8 cellular contexts compared by ENCODE assay signal in genomic region chr21:25350056-25350455, GRCh38.
DNase-seq lines count a peak whose midpoint lies in the region; ATAC-seq and TF ChIP-seq lines count a peak whose summit lies in the region.

No MANE protein-coding gene starts in this region.

- H4K20me1 ChIP-seq in neural progenitor cell (ENCODE audit: low read depth): no peaks in the 10 kb centered on the region

- DNase-seq in GM10266 (ENCODE audit: extremely low spot score): no peak
- DNase-seq in KG1 (lab: John Stamatoyannopoulos, UW): peak; percentile 13
- peak in 1 of 2 donors; percentile 46 for DNase-seq in activated naive CD4-positive, alpha-beta T cell treated with anti-CD3 and anti-CD28 coated beads, Interleukin-2, amount 50 U/mL, for 72 hours (ENCODE audit: low spot score in 2 of 2)
- peak; percentile 43 for DNase-seq in neural progenitor cell (ENCODE audit: low spot score)
- DNase-seq in prostate gland (ENCODE audit: low spot score): no peak

- no peak overlapping the region for H3K4me2 ChIP-seq in neural progenitor cell

- H3K79me2 ChIP-seq in neural progenitor cell (ENCODE audit: low read depth): no peaks in the 10 kb centered on the region

- H3K9me3 Mint-ChIP-seq in activated naive CD4-positive, alpha-beta T cell treated with anti-CD3 and anti-CD28 coated beads, Interleukin-2, amount 50 U/mL, for 72 hours: no peaks in the 10 kb centered on the region
- H3K9me3 Mint-ChIP-seq in neural progenitor cell: peaks cover 10% of the 10 kb centered on the region

- H3K4me3 Mint-ChIP-seq in neural progenitor cell: no peak overlapping the region

- H3K27me3 ChIP-seq in neural progenitor cell (no peaks in the 10 kb centered on the region), prostate gland (replicated peaks; ENCODE audit: insufficient read depth) (no peaks in the 10 kb centered on the region)

- H3K27ac ChIP-seq in neural progenitor cell (no peak overlapping the region), prostate gland (no peak overlapping the region)

- no peaks in the 10 kb centered on the region for H3F3A ChIP-seq in neural progenitor cell (ENCODE audit: low read depth)

- H2AFZ ChIP-seq in neural progenitor cell (replicated peaks): no peak overlapping the region

- H3K4me1 Mint-ChIP-seq in neural progenitor cell: peaks cover 2% of the 10 kb centered on the region

- H3K4me3 ChIP-seq in neural progenitor cell: no peak overlapping the region
- H3K4me3 ChIP-seq in prostate gland: no peak overlapping the region

- no peak overlapping the region for H3K9ac ChIP-seq in neural progenitor cell

- no peaks in the 10 kb centered on the region for H3K4me1 ChIP-seq in neural progenitor cell
- no peaks in the 10 kb centered on the region for H3K4me1 ChIP-seq in prostate gland (replicated peaks)

- ATAC-seq in activated naive CD4-positive, alpha-beta T cell treated with anti-CD3 and anti-CD28 coated beads, Interleukin-2, amount 50 U/mL, for 72 hours: peak; percentile 45 to 50
- no peak for ATAC-seq in activated CD4-positive, CD25-positive, alpha-beta regulatory T cell treated with anti-CD3 and anti-CD28 coated beads, Interleukin-2, amount 50 U/mL, for 24 hours
- no peak for ATAC-seq in GM21576 (IDR thresholded peaks at IDR 0.05; ENCODE audit: unreplicated experiment)
- ATAC-seq in HG02870 (IDR thresholded peaks at IDR 0.05; ENCODE audit: unreplicated experiment): no peak

- H3K9me3 ChIP-seq in neural progenitor cell (ENCODE audit: low read depth): no peaks in the 10 kb centered on the region
- no peaks in the 10 kb centered on the region for H3K9me3 ChIP-seq in prostate gland

- H3K36me3 Mint-ChIP-seq in activated naive CD4-positive, alpha-beta T cell treated with anti-CD3 and anti-CD28 coated beads, Interleukin-2, amount 50 U/mL, for 72 hours: peaks cover 0 to 6% of the 10 kb centered on the region in 2 donors
- H3K36me3 Mint-ChIP-seq in neural progenitor cell: no peaks in the 10 kb centered on the region

- TF ChIP-seq POLR2A in prostate gland (IDR thresholded peaks at IDR 0.05): no peak

- 75% methylated on average over 6 of the region's 6 CpGs for WGBS in prostate gland

- TF ChIP-seq CTCF in GM10266 (IDR thresholded peaks at IDR 0.05; ENCODE audit: control insufficient read depth, insufficient read depth, low read depth, missing control alignments): peak; percentile 27
- peak; percentile 68 for TF ChIP-seq CTCF in neural progenitor cell (IDR thresholded peaks at IDR 0.05)
- no peak for TF ChIP-seq CTCF in prostate gland (IDR thresholded peaks at IDR 0.05)

- H3K36me3 ChIP-seq in neural progenitor cell: no peaks in the 10 kb centered on the region
- H3K36me3 ChIP-seq in prostate gland: no peaks in the 10 kb centered on the region

- no peak overlapping the region for H3K27ac Mint-ChIP-seq in activated naive CD4-positive, alpha-beta T cell treated with anti-CD3 and anti-CD28 coated beads, Interleukin-2, amount 50 U/mL, for 72 hours
- no peak overlapping the region for H3K27ac Mint-ChIP-seq in neural progenitor cell

- intact Hi-C loops in prostate gland (cut with DNase I): no loop called here

- peaks cover 3% of the 10 kb centered on the region for H3K27me3 Mint-ChIP-seq in neural progenitor cell (ENCODE audit: insufficient read depth, low read depth)

Comparison
In these comparisons a context has a peak if more than half of its experiments do, and no peak if none do; other contexts are left out.
1. DNase-seq: peak in KG1 (single experiment) and neural progenitor cell (single experiment); none in GM10266 (single experiment) and prostate gland (single experiment).
2. CTCF ChIP-seq: peak in GM10266 (single experiment) and neural progenitor cell (single experiment); none in prostate gland (0 of 4).
3. ATAC-seq: peak in activated naive CD4-positive, alpha-beta T cell treated with anti-CD3 and anti-CD28 coated beads, Interleukin-2, amount 50 U/mL, for 72 hours (2 of 2); none in activated CD4-positive, CD25-positive, alpha-beta regulatory T cell treated with anti-CD3 and anti-CD28 coated beads, Interleukin-2, amount 50 U/mL, for 24 hours (0 of 2), GM21576 (single experiment) and HG02870 (single experiment).